Comparison of ENCODE assay signal across 6 cellular contexts in genomic region chr22:33857767-33858166, GRCh38.
DNase-seq lines count a peak whose midpoint lies in the region; ATAC-seq, FAIRE-seq and TF ChIP-seq lines count a peak whose summit lies in the region.
"Not testable (repeated sequence)": the region's sequence is repeated elsewhere in the genome, so short reads cannot be mapped to it uniquely, and the experiment has no call there.

No MANE protein-coding gene starts in this region.

- H3K14ac ChIP-seq in H1 (ENCODE audit: insufficient read length): not testable (repeated sequence)

- not testable (repeated sequence) for H4K8ac ChIP-seq in H1 (ENCODE audit: extremely low read depth, insufficient read depth, low read length)

- H3K4ac ChIP-seq in H1 (replicated peaks; ENCODE audit: insufficient read length, low read depth, low read length): not testable (repeated sequence)

- not testable (repeated sequence) for H4K20me1 ChIP-seq in GM12878 (ENCODE audit: control insufficient read depth, insufficient read depth); K562 (replicated peaks; ENCODE audit: control insufficient read depth, insufficient read depth, low read length)
- peaks cover 10 to 12% of the 10 kb centered on the region in 2 experiments for H4K20me1 ChIP-seq in H1 (replicated peaks in 1 of 2; ENCODE audit: control insufficient read depth in 1 of 2, insufficient read depth in 2 of 2, low read length in 2 of 2)

- not testable (repeated sequence) for TF ChIP-seq EP300 in GM12878 (IDR thresholded peaks at IDR 0.05; ENCODE audit: borderline replicate concordance in 1 of 2, control insufficient read depth in 1 of 2, low read depth in 2 of 2, low read length in 2 of 2); K562 (IDR thresholded peaks at IDR 0.05; ENCODE audit: low read length); H1 (IDR thresholded peaks at IDR 0.05; ENCODE audit: borderline replicate concordance in 1 of 2, low read depth in 2 of 2, low read length in 2 of 2)

- H3K36me3 Mint-ChIP-seq in nephron progenitor cell (ENCODE audit: low read depth): not testable (repeated sequence)

- H3K23ac ChIP-seq in H1 (ENCODE audit: insufficient read length): not testable (repeated sequence)

- POLR2A ChIA-PET in GM12878 (lab: Charles Lee) (interaction anchor here (0.6 kb wide), 1 partner anchor 338 kb away, joined by 4 read pairs; no protein-coding TSS in a partner anchor), H1 (lab: Charles Lee; ENCODE audit: partially characterized antibody) (interaction anchor here (0.6 kb wide), 1 partner anchor 195 kb away, joined by 3 read pairs; no protein-coding TSS in a partner anchor)
- POLR2A ChIA-PET in K562 (lab: Yijun Ruan, JAX): not testable (repeated sequence)

- H3K9me1 ChIP-seq in K562 (ENCODE audit: control insufficient read depth, insufficient read depth, low read length): not testable (repeated sequence)

- in situ Hi-C loops in GM12878 (cut with MboI); K562 (cut with MboI): not testable (repeated sequence)

- H3K4me2 ChIP-seq in GM12878 (ENCODE audit: control insufficient read depth, insufficient read depth); H1 (ENCODE audit: insufficient read depth in 1 of 2, low read depth in 2 of 2, low read length in 2 of 2): not testable (repeated sequence)
- 0 out of 2 replicates have a peak overlapping the region, but pooled peaks have one; percentile 18 for H3K4me2 ChIP-seq in K562 (ENCODE audit: insufficient read depth, low read length)

- not testable (repeated sequence) for H2BK20ac ChIP-seq in H1 (ENCODE audit: low read length)

- not testable (repeated sequence) for H3K9ac ChIP-seq in GM12878 (ENCODE audit: control insufficient read depth, insufficient read depth, low read length); K562 (ENCODE audit: insufficient read depth in 1 of 2, low read depth in 2 of 2, low read length in 2 of 2); H1 (replicated peaks in 1 of 4; ENCODE audit: extremely low read depth in 1 of 4, low read depth in 3 of 4, low read length in 3 of 4); liver (ENCODE audit: low read depth in 1 of 2, low read length in 2 of 2)

- not testable (repeated sequence) for DNase-seq in GM12878 (ENCODE audit: low read depth, low spot score); K562 (ENCODE audit: extremely low read depth in 1 of 4, low spot score in 3 of 4); H1 (ENCODE audit: low read depth in 1 of 2, low spot score in 2 of 2); nephron progenitor cell
- DNase-seq in testis: peak; percentile 40

- TF ChIP-seq RAD21 in GM12878 (IDR thresholded peaks at IDR 0.05; ENCODE audit: insufficient read depth, low read depth, low read length); K562 (CRISPR knock-in tag; conservative IDR thresholded peaks at IDR 0.05 in 1 of 2, IDR thresholded peaks at IDR 0.05 in 1 of 2); H1 (IDR thresholded peaks at IDR 0.05 in 1 of 2, conservative IDR thresholded peaks at IDR 0.05 in 1 of 2; ENCODE audit: low read depth in 2 of 2, low read length in 2 of 2); liver (IDR thresholded peaks at IDR 0.05): not testable (repeated sequence)

- not testable (repeated sequence) for FAIRE-seq in GM12878 (lab: Jason Lieb, UNC); K562 (lab: Jason Lieb, UNC); H1 (lab: Jason Lieb, UNC)

- not testable (repeated sequence) for H3K36me3 ChIP-seq in GM12878 (ENCODE audit: control insufficient read depth in 2 of 2, insufficient read depth in 2 of 2, low read length in 1 of 2); K562 (ENCODE audit: control insufficient read depth, insufficient read depth, low read length); H1 (ENCODE audit: control insufficient read depth in 2 of 4, insufficient read depth in 4 of 4, low read length in 3 of 4); liver (ENCODE audit: control insufficient read depth in 4 of 4, insufficient read depth in 3 of 4, low read depth in 1 of 4, low read length in 3 of 4); testis (ENCODE audit: low read depth, missing control alignments)

- peaks cover 14% of the 10 kb centered on the region for H3K79me1 ChIP-seq in H1 (ENCODE audit: low read depth, low read length)

- not testable (repeated sequence) for H2BK12ac ChIP-seq in H1 (ENCODE audit: low read depth, low read length)

- CTCF ChIA-PET in GM12878 (lab: Yijun Ruan, JAX); K562 (lab: Yijun Ruan, JAX; ENCODE audit: low intra/inter-chr PET ratio): not testable (repeated sequence)
- CTCF ChIA-PET in H1 (lab: Charles Lee; ENCODE audit: partially characterized antibody): interaction anchor here (0.5 kb wide), 1 partner anchor 1861 kb away, joined by 3 read pairs; no protein-coding TSS in a partner anchor

- H3K23me2 ChIP-seq in H1 (ENCODE audit: low read depth, low read length): not testable (repeated sequence)

- TF ChIP-seq CTCF in GM12878 (IDR thresholded peaks at IDR 0.05 in 2 of 3, conservative IDR thresholded peaks at IDR 0.05 in 1 of 3; ENCODE audit: control insufficient read depth in 2 of 3, extremely low read depth in 1 of 3, insufficient read depth in 1 of 3, low read depth in 3 of 3, low read length in 3 of 3); K562 (IDR thresholded peaks at IDR 0.05 in 2 of 3, conservative IDR thresholded peaks at IDR 0.05 in 1 of 3; ENCODE audit: insufficient read depth in 2 of 3, low read depth in 1 of 3, low read length in 3 of 3); H1 (IDR thresholded peaks at IDR 0.05; ENCODE audit: control extremely low read depth in 1 of 3, insufficient read depth in 1 of 3, low read depth in 1 of 3, low read length in 3 of 3); liver (IDR thresholded peaks at IDR 0.05; ENCODE audit: low read depth, low read length, missing input control); nephron progenitor cell (IDR thresholded peaks at IDR 0.05); testis (IDR thresholded peaks at IDR 0.05): not testable (repeated sequence)

- not testable (repeated sequence) for H3K9me3 Mint-ChIP-seq in nephron progenitor cell

- not testable (repeated sequence) for H3K27me3 Mint-ChIP-seq in nephron progenitor cell (ENCODE audit: low read depth, poor library complexity)

- H3K27ac Mint-ChIP-seq in nephron progenitor cell: peak overlapping the region; percentile 25

- H3K18ac ChIP-seq in H1 (ENCODE audit: extremely low read depth, low read length): not testable (repeated sequence)

- H2AFZ ChIP-seq in GM12878 (ENCODE audit: control insufficient read depth, low read depth, low read length); H1 (ENCODE audit: low read length): not testable (repeated sequence)
- H2AFZ ChIP-seq in K562 (ENCODE audit: low read depth, low read length): peak overlapping the region; percentile 80; the same call in 1 of the 2 replicates

- H3K56ac ChIP-seq in H1 (replicated peaks; ENCODE audit: insufficient read length, low read depth, low read length): not testable (repeated sequence)

- H3K79me2 ChIP-seq in GM12878 (ENCODE audit: control insufficient read depth, insufficient read depth, low read length) (peaks cover 15% of the 10 kb centered on the region), H1 (ENCODE audit: control insufficient read depth in 1 of 2, insufficient read depth in 2 of 2, low read length in 2 of 2) (peaks cover 12 to 97% of the 10 kb centered on the region in 2 experiments)
- H3K79me2 ChIP-seq in K562 (ENCODE audit: control insufficient read depth, insufficient read depth, low read length): not testable (repeated sequence)

- peaks cover 37% of the 10 kb centered on the region for H3K4me1 Mint-ChIP-seq in nephron progenitor cell

- not testable (repeated sequence) for H4K5ac ChIP-seq in H1 (ENCODE audit: insufficient read length, low read depth, low read length)

- H3K4me3 ChIP-seq in GM12878; K562; H1 (ENCODE audit: extremely low read depth in 1 of 4, insufficient read depth in 2 of 4, low read depth in 3 of 4, low read length in 4 of 4); liver (ENCODE audit: low read depth in 1 of 3, low read length in 3 of 3): not testable (repeated sequence)
- peak overlapping the region; percentile 9 to 40 for H3K4me3 ChIP-seq in testis

- H4K91ac ChIP-seq in H1 (replicated peaks; ENCODE audit: insufficient read length, low read length): not testable (repeated sequence)

- 92% methylated on average over 15 of the region's 16 CpGs for WGBS in GM12878 (ENCODE audit: insufficient coverage, insufficient replicate concordance, low lambda C conversion rate, missing lambda C conversion rate)
- WGBS in K562 (ENCODE audit: insufficient coverage, low coverage, missing lambda C conversion rate): 3% methylated on average over 7 of the region's 16 CpGs
- WGBS in H1 (ENCODE audit: extremely low coverage in 1 of 2, insufficient coverage in 1 of 2, insufficient read length in 1 of 2, insufficient replicate concordance in 2 of 2, low coverage in 1 of 2, low lambda C conversion rate in 2 of 2, missing lambda C conversion rate in 1 of 2), 2 experiments: 93% methylated on average over 16 of the region's 16 CpGs; no CpG with 5 or more reads in 1 of the 2 experiments
- 97% methylated on average over 16 of the region's 16 CpGs for WGBS in liver
- WGBS in testis, 2 donors: 82 to 86% methylated on average over 12 to 16 of the region's 16 CpGs

- SMC1A ChIA-PET in GM12878 (lab: Charles Lee; ENCODE audit: uncharacterized antibody, unreplicated experiment): not testable (repeated sequence)

- not testable (repeated sequence) for H3K27ac ChIP-seq in GM12878 (ENCODE audit: control insufficient read depth, insufficient read depth); K562 (ENCODE audit: extremely low read depth, low read depth, low read length); H1 (ENCODE audit: low read depth, low read length); liver (ENCODE audit: low read depth in 1 of 2, low read length in 2 of 2); testis

- H2AK5ac ChIP-seq in H1 (ENCODE audit: low read depth, low read length): not testable (repeated sequence)

- not testable (repeated sequence) for H2BK5ac ChIP-seq in H1 (ENCODE audit: low read depth, low read length)

- not testable (repeated sequence) for H3K27me3 ChIP-seq in GM12878 (replicated peaks in 1 of 2; ENCODE audit: control insufficient read depth in 2 of 2, insufficient read depth in 2 of 2, low read length in 1 of 2); K562 (ENCODE audit: control insufficient read depth in 2 of 2, insufficient read depth in 2 of 2, low read length in 2 of 2); H1 (replicated peaks in 1 of 4; ENCODE audit: control insufficient read depth in 3 of 4, extremely low read depth in 1 of 4, insufficient read depth in 3 of 4, low read length in 3 of 4); liver (ENCODE audit: control insufficient read depth in 4 of 4, insufficient read depth in 4 of 4, low read length in 3 of 4); testis

- RAD21 ChIA-PET in GM12878 (lab: Charles Lee; ENCODE audit: unreplicated experiment): not testable (repeated sequence)

- not testable (repeated sequence) for H3K9me3 ChIP-seq in GM12878 (replicated peaks; ENCODE audit: control insufficient read depth, insufficient read depth, low read length); K562 (replicated peaks; ENCODE audit: control insufficient read depth, insufficient read depth, low read depth, low read length); H1 (ENCODE audit: insufficient read depth in 2 of 2, low read depth in 1 of 2, low read length in 1 of 2); liver (ENCODE audit: control insufficient read depth in 4 of 4, low read length in 3 of 4); testis

- intact Hi-C loops in GM12878 (cut with micrococcal nuclease; ENCODE audit: unreplicated experiment); K562 (cut with micrococcal nuclease); testis (cut with DNase I; ENCODE audit: low total_unique reads): not testable (repeated sequence)

- TF ChIP-seq POLR2A in GM12878 (IDR thresholded peaks at IDR 0.05; ENCODE audit: low read depth, low read length); K562 (conservative IDR thresholded peaks at IDR 0.05); H1 (IDR thresholded peaks at IDR 0.05; ENCODE audit: control extremely low read depth in 1 of 2, low read depth in 2 of 2, low read length in 2 of 2); testis (IDR thresholded peaks at IDR 0.05): not testable (repeated sequence)

- not testable (repeated sequence) for H2BK15ac ChIP-seq in H1 (ENCODE audit: low read length)

- H3K4me3 Mint-ChIP-seq in nephron progenitor cell: not testable (repeated sequence)

- peaks cover 14% of the 10 kb centered on the region for H3K4me1 ChIP-seq in GM12878 (ENCODE audit: control insufficient read depth, insufficient read depth, low read length)
- not testable (repeated sequence) for H3K4me1 ChIP-seq in K562 (replicated peaks in 1 of 2; ENCODE audit: control insufficient read depth in 2 of 2, insufficient read depth in 2 of 2, low read length in 2 of 2); testis
- H3K4me1 ChIP-seq in H1 (replicated peaks in 1 of 4; ENCODE audit: control insufficient read depth in 3 of 4, insufficient read depth in 4 of 4, low read length in 3 of 4): peaks cover 9 to 23% (median 18%) of the 10 kb centered on the region in 4 experiments
- H3K4me1 ChIP-seq in liver (ENCODE audit: control insufficient read depth in 4 of 4, insufficient read depth in 4 of 4, low read length in 3 of 4): peaks cover 0 to 12% (median 9%) of the 10 kb centered on the region in 4 donors

- H2BK120ac ChIP-seq in H1 (replicated peaks; ENCODE audit: low read depth, low read length): not testable (repeated sequence)

- BruUV-seq in GM12878 (replicated peaks; lab: Mats Ljungman, UMichigan); K562 (replicated peaks; lab: Mats Ljungman, UMichigan): not testable (repeated sequence)

- not testable (repeated sequence) for ATAC-seq in GM12878, K562
